ENCODE assay signal across 16 cellular contexts in the genomic region with DNA sequence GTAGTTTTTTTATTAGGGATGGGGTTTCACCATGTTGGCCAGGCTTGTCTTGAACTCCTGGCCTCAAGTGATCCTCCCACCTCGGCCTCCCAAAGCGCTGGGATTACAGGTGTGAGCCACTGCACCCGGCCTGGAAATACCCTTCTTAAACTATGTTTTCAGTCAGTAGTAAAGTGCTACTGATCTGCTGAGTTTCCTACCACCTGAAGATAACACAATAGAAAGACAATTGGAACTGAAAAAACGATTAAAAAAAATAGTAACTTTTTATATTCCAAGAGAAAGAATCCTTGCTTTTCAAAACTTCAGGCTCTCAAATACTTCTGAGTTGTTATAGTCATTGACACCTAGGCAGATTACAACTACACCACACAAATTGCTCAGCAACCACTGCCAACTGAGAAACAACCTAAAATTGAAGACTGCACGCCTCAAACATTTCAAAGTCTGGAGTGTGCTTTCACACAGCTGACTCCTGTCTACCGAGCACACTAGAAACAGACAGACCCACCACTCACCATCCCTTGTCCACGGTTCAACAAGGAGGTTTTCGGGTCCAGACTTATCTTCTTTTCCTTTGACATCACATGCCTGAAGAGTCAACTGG. TPM values are rescaled to one million over a fixed set of nuclear protein-coding genes. Genes with fewer than 3 reads are reported as not detected.
DNase-seq lines count a peak whose midpoint lies in the region; ATAC-seq, FAIRE-seq and TF ChIP-seq lines count a peak whose summit lies in the region.
"Had no signal": no experiment of that assay in that cellular context is flagged by ENCODE, and none has a peak within 500 bp of the region (broad histone marks: within the 10 kb centered on the region; RNA-seq: fewer than 3 reads in every experiment).

No MANE protein-coding gene starts in this region.

- 83% methylated on average over 7 of the region's 8 CpGs for WGBS in right lobe of liver (ENCODE audit: insufficient coverage, low coverage, low lambda C conversion rate, missing lambda C conversion rate)
- 84% methylated on average over 8 of the region's 8 CpGs for WGBS in HepG2 (ENCODE audit: low lambda C conversion rate)
- 69% methylated on average over 8 of the region's 8 CpGs for WGBS in K562 (ENCODE audit: insufficient coverage, low coverage, missing lambda C conversion rate)

- no peak for TF ChIP-seq EP300 in HepG2 (IDR thresholded peaks at IDR 0.05; ENCODE audit: low read depth in 2 of 2, low read length in 2 of 2)
- no peak for TF ChIP-seq EP300 in HepG2 (CRISPR knock-in tag; IDR thresholded peaks at IDR 0.05; ENCODE audit: borderline replicate concordance)
- no peak for TF ChIP-seq EP300 in K562 (IDR thresholded peaks at IDR 0.05; ENCODE audit: low read length)

- TF ChIP-seq CTCF in right lobe of liver (IDR thresholded peaks at IDR 0.05) (no peak), HepG2 (CRISPR knock-in tag; IDR thresholded peaks at IDR 0.05) (no peak), K562 (IDR thresholded peaks at IDR 0.05 in 2 of 3, conservative IDR thresholded peaks at IDR 0.05 in 1 of 3; ENCODE audit: insufficient read depth in 2 of 3, low read depth in 1 of 3, low read length in 3 of 3) (no peak), upper lobe of right lung (IDR thresholded peaks at IDR 0.05) (no peak)

- H3K4me3 ChIP-seq in right lobe of liver (no peak overlapping the region), HepG2 (replicated peaks in 1 of 3; ENCODE audit: insufficient read depth in 1 of 3, low read depth in 2 of 3, low read length in 3 of 3) (no peak overlapping the region), K562 (no peak overlapping the region), upper lobe of right lung (no peak overlapping the region), Karpas-422 (ENCODE audit: low read length) (no peak overlapping the region)
- H3K4me3 ChIP-seq: HAP-1 had no signal

- BruUV-seq in HepG2 (replicated peaks; lab: Mats Ljungman, UMichigan) (no TSS peak), K562 (replicated peaks; lab: Mats Ljungman, UMichigan) (no TSS peak)

- H3K4me1 Mint-ChIP-seq in naive B cell, result peaks cover 10 to 16% (median 15%) of the 10 kb centered on the region in 3 donors
- H3K4me1 Mint-ChIP-seq: neural crest cell had no signal

- H3K79me2 ChIP-seq in HepG2 (ENCODE audit: insufficient read depth, low read length) (no peaks in the 10 kb centered on the region), K562 (ENCODE audit: control insufficient read depth, insufficient read depth, low read length) (peaks cover 3% of the 10 kb centered on the region), Karpas-422 (ENCODE audit: low read length) (peaks cover 10% of the 10 kb centered on the region; the same call in 1 of the 2 replicates)

- no peaks in the 10 kb centered on the region for H4K20me1 ChIP-seq in HepG2 (ENCODE audit: insufficient read depth, low read length)
- no peaks in the 10 kb centered on the region for H4K20me1 ChIP-seq in K562 (replicated peaks; ENCODE audit: control insufficient read depth, insufficient read depth, low read length)
- no peaks in the 10 kb centered on the region for H4K20me1 ChIP-seq in Karpas-422 (ENCODE audit: insufficient read depth, low read depth, low read length)

- H3K9me3 ChIP-seq in right lobe of liver, result no peaks in the 10 kb centered on the region
- H3K9me3 ChIP-seq in HepG2 (ENCODE audit: low read length), result no peaks in the 10 kb centered on the region
- no peaks in the 10 kb centered on the region for H3K9me3 ChIP-seq in K562 (replicated peaks; ENCODE audit: control insufficient read depth, insufficient read depth, low read depth, low read length)
- H3K9me3 ChIP-seq in upper lobe of right lung, result no peaks in the 10 kb centered on the region
- H3K9me3 ChIP-seq in Karpas-422 (ENCODE audit: low read length), result no peaks in the 10 kb centered on the region
- H3K9me3 ChIP-seq: HAP-1 had no signal

- no peaks in the 10 kb centered on the region for H3K9me3 Mint-ChIP-seq in naive B cell
- H3K9me3 Mint-ChIP-seq: activated T-cell treated with anti-CD3 and anti-CD28 coated beads, Interleukin-2, amount 50 U/mL, for 4 hours; neural crest cell had no signal

- no peaks in the 10 kb centered on the region for H3K27me3 Mint-ChIP-seq in naive B cell

- ATAC-seq in right lobe of liver, result no peak
- ATAC-seq in HepG2, result no peak
- no peak for ATAC-seq in K562
- ATAC-seq in naive B cell (ENCODE audit: low read depth in 2 of 2), result peak in 1 of 2 donors; percentile 20
- no peak for ATAC-seq in upper lobe of right lung
- ATAC-seq in GM19324 (IDR thresholded peaks at IDR 0.05; ENCODE audit: low FRiP score, unreplicated experiment), result no peak

- peaks cover 22 to 23% of the 10 kb centered on the region in 2 donors for H3K36me3 Mint-ChIP-seq in naive B cell

- DNase-seq in right lobe of liver (no peak), HepG2 (ENCODE audit: low spot score) (no peak), K562 (ENCODE audit: extremely low read depth in 1 of 4, low spot score in 3 of 4) (no peak), naive B cell (no peak), upper lobe of right lung (no peak), Kasumi-1 (lab: John Stamatoyannopoulos, UW) (no peak), Karpas-422 (no peak)
- DNase-seq: activated T-cell treated with anti-CD3 and anti-CD28 coated beads, Interleukin-2, amount 50 U/mL, for 4 hours; NCI-H1048; NCI-H510A; stimulated activated CD8-positive, alpha-beta memory T cell treated with anti-CD3 and anti-CD28 coated beads, Interleukin-4, amount 100 ng/mL, for 48 hours; WERI-Rb-1 had no signal

- H3K9ac ChIP-seq in HepG2 (ENCODE audit: insufficient read depth, low read depth, low read length), result no peak overlapping the region
- peak overlapping the region in 1 of 2 experiments; percentile 53; a peak in 1 of 4 replicates for H3K9ac ChIP-seq in K562 (ENCODE audit: insufficient read depth in 1 of 2, low read depth in 2 of 2, low read length in 2 of 2)
- no peak overlapping the region for H3K9ac ChIP-seq in Karpas-422 (ENCODE audit: low read length)

- H3K36me3 ChIP-seq in right lobe of liver (peaks cover 0 to 63% (median 12%) of the 10 kb centered on the region in 4 donors), HepG2 (replicated peaks in 1 of 2; ENCODE audit: control insufficient read depth in 1 of 2, insufficient read depth in 2 of 2, low read length in 2 of 2) (peaks cover 15 to 34% of the 10 kb centered on the region in 2 experiments), K562 (ENCODE audit: control insufficient read depth, insufficient read depth, low read length) (peaks cover 48% of the 10 kb centered on the region; the same call in 2 of the 3 replicates), upper lobe of right lung (peaks cover 73% of the 10 kb centered on the region), Karpas-422 (ENCODE audit: insufficient read depth, low read length) (peaks cover 24% of the 10 kb centered on the region; the same call in 1 of the 2 replicates)

- H3K9me2 ChIP-seq in Karpas-422 (replicated peaks; ENCODE audit: insufficient read depth, low read length), result no peaks in the 10 kb centered on the region

- H2AFZ ChIP-seq in HepG2 (ENCODE audit: low read length), result no peak overlapping the region
- H2AFZ ChIP-seq in K562 (ENCODE audit: low read depth, low read length), result no peak overlapping the region
- H2AFZ ChIP-seq in Karpas-422 (ENCODE audit: low read length), result no peak overlapping the region

- intact Hi-C loops in right lobe of liver (cut with DNase I) (no loop called here), HepG2 (cut with micrococcal nuclease; ENCODE audit: unreplicated experiment) (no loop called here), K562 (cut with micrococcal nuclease) (no loop called here), upper lobe of right lung (cut with DNase I) (no loop called here)

- no peaks in the 10 kb centered on the region for H3K9me1 ChIP-seq in K562 (ENCODE audit: control insufficient read depth, insufficient read depth, low read length)

- H3K4me1 ChIP-seq in right lobe of liver, result peaks cover 0 to 17% (median 2%) of the 10 kb centered on the region in 4 donors
- H3K4me1 ChIP-seq in HepG2 (ENCODE audit: insufficient read depth, low read length), result no peaks in the 10 kb centered on the region
- peaks cover 12 to 14% of the 10 kb centered on the region in 2 experiments; a peak in 4 of 5 replicates for H3K4me1 ChIP-seq in K562 (replicated peaks in 1 of 2; ENCODE audit: control insufficient read depth in 2 of 2, insufficient read depth in 2 of 2, low read length in 2 of 2)
- H3K4me1 ChIP-seq in upper lobe of right lung, result peaks cover 16% of the 10 kb centered on the region
- H3K4me1 ChIP-seq in Karpas-422 (ENCODE audit: low read length), result no peaks in the 10 kb centered on the region
- H3K4me1 ChIP-seq: HAP-1 had no signal

- in situ Hi-C loops in HepG2 (cut with HindIII; ENCODE audit: extremely low pct_ligation_motif_present, low pct_unique_long_range_greater_than_20kb) (no loop called here), K562 (cut with MboI) (no loop called here)

- no peaks in the 10 kb centered on the region for H3K27me3 ChIP-seq in right lobe of liver
- no peaks in the 10 kb centered on the region for H3K27me3 ChIP-seq in HepG2 (ENCODE audit: control insufficient read depth in 1 of 2, insufficient read depth in 2 of 2, low read length in 2 of 2)
- H3K27me3 ChIP-seq in K562 (ENCODE audit: control insufficient read depth in 2 of 2, insufficient read depth in 2 of 2, low read length in 2 of 2), result no peaks in the 10 kb centered on the region
- H3K27me3 ChIP-seq in upper lobe of right lung, result no peaks in the 10 kb centered on the region
- H3K27me3 ChIP-seq in Karpas-422 (ENCODE audit: low read length), result no peaks in the 10 kb centered on the region

- H3K4me3 Mint-ChIP-seq in naive B cell, result no peak overlapping the region
- H3K4me3 Mint-ChIP-seq: activated T-cell treated with anti-CD3 and anti-CD28 coated beads, Interleukin-2, amount 50 U/mL, for 4 hours; neural crest cell had no signal

- peak overlapping the region in 4 of 6 donors; percentile 50 to 93 (median 89) for H3K27ac Mint-ChIP-seq in naive B cell

- H3K27ac ChIP-seq in right lobe of liver (peak overlapping the region; percentile 0 to 48 (median 11)), HepG2 (ENCODE audit: extremely low read length, insufficient read depth, low read length) (no peak overlapping the region), K562 (ENCODE audit: extremely low read depth, low read depth, low read length) (peak overlapping the region; percentile 82), upper lobe of right lung (peak overlapping the region; percentile 65), Karpas-422 (ENCODE audit: low read length) (no peak overlapping the region)
- H3K27ac ChIP-seq: WERI-Rb-1 had no signal

- POLR2A ChIA-PET in HepG2 (lab: Yijun Ruan, JAX), result no interaction called here
- POLR2A ChIA-PET in K562 (lab: Yijun Ruan, JAX), result no interaction called here

- TF ChIP-seq POLR2A in right lobe of liver (IDR thresholded peaks at IDR 0.05), result no peak
- TF ChIP-seq POLR2A in HepG2 (IDR thresholded peaks at IDR 0.05; ENCODE audit: insufficient read depth in 1 of 2, low read depth in 2 of 2, low read length in 2 of 2), result no peak
- TF ChIP-seq POLR2A in K562 (conservative IDR thresholded peaks at IDR 0.05), result no peak

- FAIRE-seq in HepG2 (lab: Jason Lieb, UNC), result no peak
- no peak for FAIRE-seq in K562 (lab: Jason Lieb, UNC)
- FAIRE-seq: islet of Langerhans had no signal

- TF ChIP-seq RAD21 in HepG2 (CRISPR knock-in tag; IDR thresholded peaks at IDR 0.05) (no peak), K562 (CRISPR knock-in tag; conservative IDR thresholded peaks at IDR 0.05 in 1 of 2, IDR thresholded peaks at IDR 0.05 in 1 of 2) (no peak)

- H3K4me2 ChIP-seq in HepG2 (ENCODE audit: low read depth, low read length) (no peak overlapping the region), K562 (ENCODE audit: insufficient read depth, low read length) (peak overlapping the region; percentile 73), Karpas-422 (ENCODE audit: low read depth, low read length, poor library complexity, severe bottlenecking) (no peak overlapping the region)

- CTCF ChIA-PET in HepG2 (lab: Yijun Ruan, JAX; ENCODE audit: low intra/inter-chr PET ratio, low total read pairs) (no interaction called here), K562 (lab: Yijun Ruan, JAX; ENCODE audit: low intra/inter-chr PET ratio) (no interaction called here)

RNA-seq across cellular contexts. Expression of a gene that starts 40.9 kb away (rescaled TPM):
- total RNA-seq in right lobe of liver (10 to 100 TPM; 17.1 to 24.9 (median 21.0) TPM), HepG2 (2016; rRNA removed; fragmentation: Illumina TruSeq; extraction: Trizol) (8.7 and 10.2 TPM in 2 replicates), K562 (2014; rRNA removed) (12.5 and 14.0 TPM in 2 replicates), K562 (2014; rRNA removed; fragmentation: Illumina TruSeq; extraction: Trizol) (9.8 and 10.5 TPM in 2 replicates), K562 (2015; rRNA removed; fragmentation: Illumina TruSeq; extraction: Trizol) (10.7 and 12.6 TPM in 2 replicates), K562 (2021) (16.5 and 18.5 TPM in 2 replicates), upper lobe of right lung (50.9 TPM)
- 11.2 and 16.0 TPM in 2 replicates for total RNA-seq in HepG2 (2016; cell fraction: cytosol; rRNA removed; fragmentation: Illumina TruSeq; extraction: Trizol; ENCODE audit: low read depth)
- 7.8 and 8.6 TPM in 2 replicates for total RNA-seq in HepG2 (2016; cell fraction: insoluble cytoplasmic fraction; rRNA removed; fragmentation: Illumina TruSeq; extraction: Trizol)
- total RNA-seq in HepG2 (2016; cell fraction: membrane; rRNA removed; fragmentation: Illumina TruSeq; extraction: Trizol), result 4.6 and 5.0 TPM in 2 replicates
- total RNA-seq in HepG2 (2016; cell fraction: nucleus; rRNA removed; fragmentation: Illumina TruSeq; extraction: Trizol), result 15.4 and 17.3 TPM in 2 replicates
- polyA plus RNA-seq in HepG2 (2011; rRNA removed) (7.7 and 7.9 TPM in 2 replicates), K562 (2011; rRNA removed) (9.7 and 11.4 TPM in 2 replicates), K562 (2014; fragmentation: Illumina TruSeq; extraction: Trizol) (9.8 and 11.5 TPM in 2 replicates), K562 (2014; fragmentation: Nextera tagmentation; extraction: Ambion mirVana) (under 1 TPM; 0.34 to 0.51 TPM), K562 (2014; rRNA removed) (7.1 and 10.6 TPM in 2 replicates), naive B cell (ENCODE audit: low read depth in 6 of 6) (10 to 100 TPM in 1 of 6 donors, 1 to 10 TPM in 5; 4.2 to 10.6 (median 7.3) TPM)
- 4.0 and 5.2 TPM in 2 replicates for polyA plus RNA-seq in HepG2 (2011; cell fraction: cytosol; rRNA removed)
- 20.2 and 21.4 TPM in 2 replicates for polyA plus RNA-seq in HepG2 (2011; cell fraction: nucleus; rRNA removed)
- 6.9 and 7.9 TPM in 2 replicates for polyA plus RNA-seq in HepG2 (2012)
- 0.45 and 0.49 TPM in 2 replicates for polyA plus RNA-seq in HepG2 (2016; cell fraction: cytosol; fragmentation: Illumina TruSeq; extraction: Trizol; ENCODE audit: low read depth)
- 3.4 and 5.0 TPM in 2 replicates for polyA plus RNA-seq in HepG2 (2016; cell fraction: insoluble cytoplasmic fraction; fragmentation: Illumina TruSeq; extraction: Trizol; ENCODE audit: low read depth)
- 0.88 and 0.91 TPM in 2 replicates for polyA plus RNA-seq in HepG2 (2016; cell fraction: membrane; fragmentation: Illumina TruSeq; extraction: Trizol; ENCODE audit: low read depth)
- polyA plus RNA-seq in HepG2 (2016; cell fraction: nucleus; fragmentation: Illumina TruSeq; extraction: Trizol; ENCODE audit: insufficient read depth, low read depth), result 18.8 and 20.1 TPM in 2 replicates
- polyA minus RNA-seq in HepG2 (2011; rRNA and poly(A)+ RNA removed; ENCODE audit: low replicate concordance), result 37.0 and 76.8 TPM in 2 replicates
- 9.7 and 11.1 TPM in 2 replicates for polyA minus RNA-seq in HepG2 (2011; cell fraction: cytosol; rRNA and poly(A)+ RNA removed)
- 41.5 and 44.0 TPM in 2 replicates for polyA minus RNA-seq in HepG2 (2011; cell fraction: nucleus; rRNA and poly(A)+ RNA removed)
- 180 and 188 TPM in 2 replicates for total RNA-seq in K562 (2011; cell fraction: chromatin; rRNA removed; ENCODE audit: low replicate concordance)
- total RNA-seq in K562 (2011; cell fraction: nucleolus; rRNA removed), result 67.7 and 72.2 TPM in 2 replicates
- total RNA-seq in K562 (2011; cell fraction: nucleoplasm; rRNA removed), result 81.8 and 83.5 TPM in 2 replicates
- 5.7 and 8.0 TPM in 2 replicates for polyA plus RNA-seq in K562 (2011; cell fraction: cytosol; rRNA removed)
- 29.8 and 32.8 TPM in 2 replicates for polyA plus RNA-seq in K562 (2011; cell fraction: nucleus; rRNA removed)
- polyA plus RNA-seq in K562 (2012), result 9.1 and 10.1 TPM in 2 replicates
- 41.5 and 44.7 TPM in 2 replicates for polyA minus RNA-seq in K562 (2011; rRNA and poly(A)+ RNA removed)
- polyA minus RNA-seq in K562 (2011; cell fraction: cytosol; rRNA and poly(A)+ RNA removed), result 18.4 and 19.6 TPM in 2 replicates
- 28.3 and 49.2 TPM in 2 replicates for polyA minus RNA-seq in K562 (2011; cell fraction: nucleus; rRNA and poly(A)+ RNA removed)
- 54.0 and 70.6 TPM in 2 replicates for total RNA-seq in Karpas-422 (2014; rRNA removed; shearing (Covaris generic); ENCODE audit: low replicate concordance)

RNA-seq across cellular contexts. Expression of a gene that starts 41.1 kb away (rescaled TPM):
- total RNA-seq in right lobe of liver (10 to 100 TPM; 10.4 to 22.8 (median 14.8) TPM), HepG2 (2016; rRNA removed; fragmentation: Illumina TruSeq; extraction: Trizol) (5.8 and 7.6 TPM in 2 replicates), K562 (2014; rRNA removed) (3.9 and 4.5 TPM in 2 replicates), K562 (2014; rRNA removed; fragmentation: Illumina TruSeq; extraction: Trizol) (1.8 TPM in 2 replicates), K562 (2015; rRNA removed; fragmentation: Illumina TruSeq; extraction: Trizol) (2.5 and 3.0 TPM in 2 replicates), K562 (2021) (2.8 TPM in 2 replicates), upper lobe of right lung (12.5 TPM)
- total RNA-seq in HepG2 (2016; cell fraction: cytosol; rRNA removed; fragmentation: Illumina TruSeq; extraction: Trizol; ENCODE audit: low read depth), result 12.7 and 15.9 TPM in 2 replicates
- total RNA-seq in HepG2 (2016; cell fraction: insoluble cytoplasmic fraction; rRNA removed; fragmentation: Illumina TruSeq; extraction: Trizol), result 7.0 and 8.3 TPM in 2 replicates
- total RNA-seq in HepG2 (2016; cell fraction: membrane; rRNA removed; fragmentation: Illumina TruSeq; extraction: Trizol), result 5.7 and 7.6 TPM in 2 replicates
- total RNA-seq in HepG2 (2016; cell fraction: nucleus; rRNA removed; fragmentation: Illumina TruSeq; extraction: Trizol), result 4.0 and 5.4 TPM in 2 replicates
- polyA plus RNA-seq in HepG2 (2011; rRNA removed) (9.6 and 12.2 TPM in 2 replicates), K562 (2011; rRNA removed) (3.2 and 4.1 TPM in 2 replicates), K562 (2014; fragmentation: Illumina TruSeq; extraction: Trizol) (2.8 and 3.7 TPM in 2 replicates), K562 (2014; fragmentation: Nextera tagmentation; extraction: Ambion mirVana) (1 to 10 TPM in 1 of 2 experiments, under 1 TPM in 1; 0.99 to 1.4 TPM), K562 (2014; rRNA removed) (5.1 and 6.0 TPM in 2 replicates), naive B cell (ENCODE audit: low read depth in 6 of 6) (10 to 100 TPM in 5 of 6 donors, 1 to 10 TPM in 1; 7.8 to 27.8 (median 16.7) TPM)
- polyA plus RNA-seq in HepG2 (2011; cell fraction: cytosol; rRNA removed), result 12.1 and 14.6 TPM in 2 replicates
- 9.1 and 11.2 TPM in 2 replicates for polyA plus RNA-seq in HepG2 (2011; cell fraction: nucleus; rRNA removed)
- 6.8 and 7.4 TPM in 2 replicates for polyA plus RNA-seq in HepG2 (2012)
- 7.9 and 8.9 TPM in 2 replicates for polyA plus RNA-seq in HepG2 (2016; cell fraction: cytosol; fragmentation: Illumina TruSeq; extraction: Trizol; ENCODE audit: low read depth)
- 7.6 and 7.9 TPM in 2 replicates for polyA plus RNA-seq in HepG2 (2016; cell fraction: insoluble cytoplasmic fraction; fragmentation: Illumina TruSeq; extraction: Trizol; ENCODE audit: low read depth)
- polyA plus RNA-seq in HepG2 (2016; cell fraction: membrane; fragmentation: Illumina TruSeq; extraction: Trizol; ENCODE audit: low read depth), result 3.4 and 5.5 TPM in 2 replicates
- 8.6 TPM in 2 replicates for polyA plus RNA-seq in HepG2 (2016; cell fraction: nucleus; fragmentation: Illumina TruSeq; extraction: Trizol; ENCODE audit: insufficient read depth, low read depth)
- 13.0 and 24.6 TPM in 2 replicates for polyA minus RNA-seq in HepG2 (2011; rRNA and poly(A)+ RNA removed; ENCODE audit: low replicate concordance)
- 3.0 and 5.1 TPM in 2 replicates for polyA minus RNA-seq in HepG2 (2011; cell fraction: cytosol; rRNA and poly(A)+ RNA removed)
- 3.9 and 4.4 TPM in 2 replicates for polyA minus RNA-seq in HepG2 (2011; cell fraction: nucleus; rRNA and poly(A)+ RNA removed)
- 2.2 and 3.7 TPM in 2 replicates for total RNA-seq in K562 (2011; cell fraction: chromatin; rRNA removed; ENCODE audit: low replicate concordance)
- total RNA-seq in K562 (2011; cell fraction: nucleolus; rRNA removed), result 4.7 and 5.1 TPM in 2 replicates
- total RNA-seq in K562 (2011; cell fraction: nucleoplasm; rRNA removed), result 3.9 and 6.3 TPM in 2 replicates
- 5.9 and 7.2 TPM in 2 replicates for polyA plus RNA-seq in K562 (2011; cell fraction: cytosol; rRNA removed)
- 2.6 and 3.3 TPM in 2 replicates for polyA plus RNA-seq in K562 (2011; cell fraction: nucleus; rRNA removed)
- polyA plus RNA-seq in K562 (2012), result 3.2 and 3.9 TPM in 2 replicates
- polyA minus RNA-seq in K562 (2011; rRNA and poly(A)+ RNA removed), result 1.0 and 2.7 TPM in 2 replicates
- polyA minus RNA-seq in K562 (2011; cell fraction: cytosol; rRNA and poly(A)+ RNA removed), result 3.1 and 3.7 TPM in 2 replicates
- polyA minus RNA-seq in K562 (2011; cell fraction: nucleus; rRNA and poly(A)+ RNA removed), result 1.9 and 2.9 TPM in 2 replicates
- 4.9 and 14.5 TPM in 2 replicates for total RNA-seq in Karpas-422 (2014; rRNA removed; shearing (Covaris generic); ENCODE audit: low replicate concordance)

Comparison
In these comparisons a context has a peak if more than half of its experiments do, and no peak if none do; other contexts are left out.
1. H3K27ac ChIP-seq: peak in right lobe of liver (3 of 3), K562 (single experiment) and upper lobe of right lung (single experiment); none in HepG2 (single experiment) and Karpas-422 (single experiment).